In genomic region chr1:46527474-46528296, GRCh38 we compare ENCODE assay signal across 9 cellular contexts. TPM values are rescaled to one million over a fixed set of nuclear protein-coding genes. Genes with fewer than 3 reads are reported as not detected.
DNase-seq lines count a peak whose midpoint lies in the region; TF ChIP-seq lines count a peak whose summit lies in the region.
"Had no signal": no experiment of that assay in that cellular context is flagged by ENCODE, and none has a peak within 500 bp of the region (broad histone marks: within the 10 kb centered on the region; RNA-seq: fewer than 3 reads in every experiment).

No MANE protein-coding gene starts in this region.

- peaks cover 3% of the 10 kb centered on the region for H3F3A ChIP-seq in SK-N-SH (replicated peaks; ENCODE audit: insufficient read depth)

- DNase-seq in ACHN (peak; percentile 68), GM13977 (ENCODE audit: low spot score) (peak; percentile 91), LoVo (ENCODE audit: low spot score) (peak; percentile 75), SK-N-SH (peak; percentile 90), glutamatergic neuron (peak; percentile 88), posterior cingulate gyrus (peak; percentile 78 to 97 (median 87)), uterus (peak; percentile 58 to 74)
- peak; percentile 88 for DNase-seq in activated naive CD4-positive, alpha-beta T cell treated with anti-CD3 and anti-CD28 coated beads for 36 hours

- H3K27me3 ChIP-seq in SK-N-SH (ENCODE audit: insufficient read depth) (no peaks in the 10 kb centered on the region; the same call in 1 of the 2 replicates), uterus (no peaks in the 10 kb centered on the region)

- POLR2A ChIA-PET in SK-N-SH (lab: Yijun Ruan, JAX), result interaction anchor here (0.9 kb wide), 1 partner anchor 11 kb away, joined by 4 read pairs; no protein-coding TSS in a partner anchor

- H3K36me3 ChIP-seq in SK-N-SH (replicated peaks in 1 of 2; ENCODE audit: control insufficient read depth in 1 of 2, insufficient read depth in 2 of 2, low read length in 1 of 2) (no peaks in the 10 kb centered on the region), uterus (no peaks in the 10 kb centered on the region)

- H3K27ac ChIP-seq in SK-N-SH (ENCODE audit: low read depth in 2 of 2, low read length in 1 of 2) (no peak overlapping the region), uterus (no peak overlapping the region)

- CTCF ChIA-PET in SK-N-SH (lab: Yijun Ruan, JAX), result interaction anchor here (0.6 to 17.9 kb wide), 48 partner anchors 8 to 665 kb away, joined by 3 to 496 read pairs (median 5); partner anchors contain the start of genes DMBX1 and EFCAB14
- CTCF ChIA-PET in activated naive CD4-positive, alpha-beta T cell treated with anti-CD3 and anti-CD28 coated beads for 36 hours (lab: Charles Lee), result interaction anchor here (0.7 to 6.5 kb wide), 15 partner anchors 8 to 126 kb away, joined by 3 to 128 read pairs (median 4); partner anchors contain the start of gene DMBX1

- no peak overlapping the region for H3K9ac ChIP-seq in SK-N-SH

- no peak overlapping the region for H3K27ac Mint-ChIP-seq in activated naive CD4-positive, alpha-beta T cell treated with anti-CD3 and anti-CD28 coated beads for 36 hours
- no peak overlapping the region for H3K27ac Mint-ChIP-seq in glutamatergic neuron (ENCODE audit: unreplicated experiment)

- peaks cover 31% of the 10 kb centered on the region for H3K27me3 Mint-ChIP-seq in activated naive CD4-positive, alpha-beta T cell treated with anti-CD3 and anti-CD28 coated beads for 36 hours (ENCODE audit: low read depth)
- H3K27me3 Mint-ChIP-seq in glutamatergic neuron (ENCODE audit: unreplicated experiment), result peaks cover 27% of the 10 kb centered on the region

- H2AFZ ChIP-seq in SK-N-SH (ENCODE audit: low read depth), result no peak overlapping the region

- no peaks in the 10 kb centered on the region for H4K20me1 ChIP-seq in SK-N-SH (ENCODE audit: insufficient read depth)

- no peaks in the 10 kb centered on the region for H3K36me3 Mint-ChIP-seq in activated naive CD4-positive, alpha-beta T cell treated with anti-CD3 and anti-CD28 coated beads for 36 hours (ENCODE audit: low read depth)
- H3K36me3 Mint-ChIP-seq in glutamatergic neuron (ENCODE audit: unreplicated experiment), result no peaks in the 10 kb centered on the region

- H3K4me3 Mint-ChIP-seq in activated naive CD4-positive, alpha-beta T cell treated with anti-CD3 and anti-CD28 coated beads for 36 hours, result no peak overlapping the region
- no peak overlapping the region for H3K4me3 Mint-ChIP-seq in glutamatergic neuron (ENCODE audit: unreplicated experiment)

- H3K4me2 ChIP-seq in SK-N-SH, result no peak overlapping the region

- H3K4me3 ChIP-seq in SK-N-SH (ENCODE audit: low read depth in 2 of 2, low read length in 1 of 2) (no peak overlapping the region; a peak in 1 of 4 replicates), uterus (no peak overlapping the region)

- H3K9me2 ChIP-seq in SK-N-SH, result no peaks in the 10 kb centered on the region

- peaks cover 0 to 4% of the 10 kb centered on the region in 2 experiments; a peak in 1 of 4 replicates for H3K4me1 ChIP-seq in SK-N-SH (ENCODE audit: control insufficient read depth in 1 of 2, insufficient read depth in 2 of 2, low read depth in 1 of 2, low read length in 1 of 2)
- no peaks in the 10 kb centered on the region for H3K4me1 ChIP-seq in uterus

- no peak for TF ChIP-seq EP300 in SK-N-SH (IDR thresholded peaks at IDR 0.05; ENCODE audit: borderline replicate concordance in 1 of 2, low read depth in 1 of 2, low read length in 1 of 2)

- intact Hi-C loops in activated naive CD4-positive, alpha-beta T cell treated with anti-CD3 and anti-CD28 coated beads for 36 hours (cut with micrococcal nuclease), result loop anchor here (1.0 kb wide), 1 partner anchor 50 kb away; no protein-coding TSS in a partner anchor
- intact Hi-C loops in posterior cingulate gyrus (cut with DNase I) (loop anchor here (1.0 to 2.0 kb wide), 3 partner anchors 51 to 121 kb away; no protein-coding TSS in a partner anchor), uterus (cut with DNase I; ENCODE audit: low total_unique reads) (no loop called here)

- peaks cover 17% of the 10 kb centered on the region for H3K4me1 Mint-ChIP-seq in activated naive CD4-positive, alpha-beta T cell treated with anti-CD3 and anti-CD28 coated beads for 36 hours (ENCODE audit: low read depth)
- H3K4me1 Mint-ChIP-seq in glutamatergic neuron (ENCODE audit: low read depth, unreplicated experiment), result peaks cover 2% of the 10 kb centered on the region

- 29% methylated on average over 3 of the region's 3 CpGs for WGBS in SK-N-SH (ENCODE audit: low lambda C conversion rate)

- peak; percentile 98 for TF ChIP-seq RAD21 in SK-N-SH (IDR thresholded peaks at IDR 0.05; ENCODE audit: low read length)

- TF ChIP-seq POLR2A in uterus (IDR thresholded peaks at IDR 0.05), result no peak

- in situ Hi-C loops in ACHN (cut with HindIII; ENCODE audit: low pct_ligation_motif_present, low pct_unique_long_range_greater_than_20kb, low sequenced_read_pairs), result no loop called here
- in situ Hi-C loops in GM13977 (cut with MboI; ENCODE audit: low pct_unique_long_range_greater_than_20kb, low sequenced_read_pairs, unreplicated experiment), result loop anchor here (10.0 kb wide), 1 partner anchor 83 kb away; no protein-coding TSS in a partner anchor

- no peaks in the 10 kb centered on the region for H3K9me3 Mint-ChIP-seq in activated naive CD4-positive, alpha-beta T cell treated with anti-CD3 and anti-CD28 coated beads for 36 hours
- no peaks in the 10 kb centered on the region for H3K9me3 Mint-ChIP-seq in glutamatergic neuron (ENCODE audit: unreplicated experiment)

- no peaks in the 10 kb centered on the region for H3K79me2 ChIP-seq in SK-N-SH (ENCODE audit: insufficient read depth)

- TF ChIP-seq CTCF in GM13977 (IDR thresholded peaks at IDR 0.05; ENCODE audit: extremely low read depth, insufficient read depth, missing control alignments) (peak; percentile 95), SK-N-SH (IDR thresholded peaks at IDR 0.05) (peak; percentile 93), glutamatergic neuron (IDR thresholded peaks at IDR 0.05; ENCODE audit: partially characterized antibody, unreplicated experiment) (peak; percentile 80), uterus (IDR thresholded peaks at IDR 0.05) (peak; percentile 63 to 83 (median 76))

- no peaks in the 10 kb centered on the region for H3K9me3 ChIP-seq in SK-N-SH
- H3K9me3 ChIP-seq in uterus, result no peaks in the 10 kb centered on the region

TF ChIP-seq in SK-N-SH, 30 proteins besides CTCF, POLR2A, EP300 and RAD21:
- TF ChIP-seq FOSL2 (IDR thresholded peaks at IDR 0.05; ENCODE audit: borderline replicate concordance, low read depth) (no peak), SMC3 (IDR thresholded peaks at IDR 0.05; ENCODE audit: low read depth, low read length) (peak; percentile 100), EZH2phosphoT487 (IDR thresholded peaks at IDR 0.05; ENCODE audit: borderline replicate concordance, low read depth) (no peak), JUND (IDR thresholded peaks at IDR 0.05) (no peak), IRF3 (IDR thresholded peaks at IDR 0.05; ENCODE audit: low read depth, low read length) (no peak), MXI1 (IDR thresholded peaks at IDR 0.05; ENCODE audit: low read depth, low read length) (no peak), SIN3A (IDR thresholded peaks at IDR 0.05; ENCODE audit: borderline replicate concordance, low read depth, low read length) (no peak), CHD2 (IDR thresholded peaks at IDR 0.05; ENCODE audit: low read length, partially characterized antibody) (peak; percentile 22), USF2 (IDR thresholded peaks at IDR 0.05; ENCODE audit: borderline replicate concordance, low read depth, low read length) (no peak), RFX5 (IDR thresholded peaks at IDR 0.05; ENCODE audit: low read length) (no peak), TEAD4 (IDR thresholded peaks at IDR 0.05; ENCODE audit: borderline replicate concordance, insufficient read depth) (no peak), YY1 (IDR thresholded peaks at IDR 0.05; ENCODE audit: low read depth) (no peak), GABPA (IDR thresholded peaks at IDR 0.05; ENCODE audit: low read depth) (no peak), MEF2A (IDR thresholded peaks at IDR 0.05; ENCODE audit: borderline replicate concordance, low read depth) (no peak), USF1 (IDR thresholded peaks at IDR 0.05; ENCODE audit: borderline replicate concordance, low read depth) (no peak)

RNA-seq across cellular contexts. Expression of gene KNCN, which starts 23.8 kb away (rescaled TPM):
- polyA plus RNA-seq in SK-N-SH (2012; rRNA removed), result not detected in 2 replicates
- polyA plus RNA-seq in SK-N-SH (2012; cell fraction: cytosol; rRNA removed), result not detected in 2 replicates
- not detected in 2 replicates for polyA plus RNA-seq in SK-N-SH (2012; cell fraction: nucleus; rRNA removed)
- not detected for total RNA-seq in activated naive CD4-positive, alpha-beta T cell treated with anti-CD3 and anti-CD28 coated beads for 36 hours
- total RNA-seq in glutamatergic neuron (ENCODE audit: unreplicated experiment), result not detected
- total RNA-seq in uterus, result not detected
- total RNA-seq: subcutaneous adipose tissue had no signal

RNA-seq across cellular contexts. Expression of gene DMBX1, which starts 38.0 kb away (rescaled TPM):
- polyA plus RNA-seq in SK-N-SH (2012; rRNA removed), result not detected in 2 replicates
- polyA plus RNA-seq in SK-N-SH (2012; cell fraction: cytosol; rRNA removed), result 0.01 TPM in 1 of 2 replicates, not detected in the other
- polyA plus RNA-seq in SK-N-SH (2012; cell fraction: nucleus; rRNA removed), result not detected in 2 replicates
- not detected for total RNA-seq in activated naive CD4-positive, alpha-beta T cell treated with anti-CD3 and anti-CD28 coated beads for 36 hours
- not detected for total RNA-seq in glutamatergic neuron (ENCODE audit: unreplicated experiment)
- under 1 TPM in 1 of 4 donors, not detected in 3; 0.07 TPM for total RNA-seq in uterus
- total RNA-seq: subcutaneous adipose tissue had no signal
